11 cellular contexts compared by ENCODE assay signal in the genomic region with DNA sequence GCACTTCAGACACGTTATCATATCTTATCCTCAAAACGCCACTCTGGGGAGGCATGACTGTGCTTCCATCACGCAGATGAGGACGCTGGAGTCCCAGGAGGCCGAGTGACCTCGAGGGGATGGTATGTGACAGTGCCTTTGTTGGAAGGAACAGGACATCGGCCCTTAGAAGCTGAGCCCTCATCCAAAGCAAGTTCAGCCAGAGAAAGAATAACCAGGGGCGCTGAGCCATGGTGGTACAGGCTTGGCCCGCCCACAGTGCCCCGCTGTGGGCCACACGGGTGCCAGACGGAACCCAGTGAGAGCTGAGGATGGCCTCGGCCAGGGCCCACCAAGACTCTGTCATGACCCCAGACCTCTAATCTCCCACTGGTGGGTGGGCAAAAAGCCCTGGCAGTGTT. TPM values are rescaled to one million over a fixed set of nuclear protein-coding genes. Genes with fewer than 3 reads are reported as not detected.
DNase-seq lines count a peak whose midpoint lies in the region; ATAC-seq and TF ChIP-seq lines count a peak whose summit lies in the region.
"Had no signal": no experiment of that assay in that cellular context is flagged by ENCODE, and none has a peak within 500 bp of the region (broad histone marks: within the 10 kb centered on the region; RNA-seq: fewer than 3 reads in every experiment).

No MANE protein-coding gene starts in this region.

- TF ChIP-seq CTCF in left ventricle myocardium inferior (IDR thresholded peaks at IDR 0.05; ENCODE audit: borderline replicate concordance) (no peak), upper lobe of left lung (IDR thresholded peaks at IDR 0.05) (no peak), BE2C (IDR thresholded peaks at IDR 0.05; ENCODE audit: low read depth, low read length) (no peak)

- H3K18ac ChIP-seq in trophoblast cell (ENCODE audit: low read length) = no peak overlapping the region

- H3K4me1 ChIP-seq in left ventricle myocardium inferior = peaks cover 100% of the 10 kb centered on the region
- peaks cover 40 to 52% of the 10 kb centered on the region in 2 experiments for H3K4me1 ChIP-seq in trophoblast cell (ENCODE audit: control insufficient read depth in 1 of 2, insufficient read depth in 2 of 2, low read length in 2 of 2)
- H3K4me1 ChIP-seq in upper lobe of left lung = peaks cover 48 to 57% (median 52%) of the 10 kb centered on the region in 4 donors
- peaks cover 52% of the 10 kb centered on the region for H3K4me1 ChIP-seq in BE2C

- H3K36me3 ChIP-seq in left ventricle myocardium inferior = peaks cover 37% of the 10 kb centered on the region
- peaks cover 10 to 24% of the 10 kb centered on the region in 2 experiments for H3K36me3 ChIP-seq in trophoblast cell (ENCODE audit: control insufficient read depth in 1 of 2, insufficient read depth in 2 of 2, low read length in 2 of 2)
- peaks cover 22 to 48% (median 43%) of the 10 kb centered on the region in 4 donors for H3K36me3 ChIP-seq in upper lobe of left lung
- peaks cover 3% of the 10 kb centered on the region; the same call in 1 of the 2 replicates for H3K36me3 ChIP-seq in BE2C

- H3K9me3 ChIP-seq in left ventricle myocardium inferior (replicated peaks) (no peaks in the 10 kb centered on the region), trophoblast cell (ENCODE audit: insufficient read depth, low read depth, low read length) (no peaks in the 10 kb centered on the region), upper lobe of left lung (no peaks in the 10 kb centered on the region), BE2C (no peaks in the 10 kb centered on the region)

- no peak for ATAC-seq in upper lobe of left lung (ENCODE audit: low FRiP score in 2 of 2)

- TF ChIP-seq POLR2A in upper lobe of left lung (IDR thresholded peaks at IDR 0.05) = no peak

- no peak overlapping the region for H3K4ac ChIP-seq in trophoblast cell (ENCODE audit: low read depth, low read length)

- H3K79me2 ChIP-seq in trophoblast cell (ENCODE audit: control insufficient read depth, insufficient read depth, low read length, poor library complexity) = no peaks in the 10 kb centered on the region

- H3K14ac ChIP-seq in trophoblast cell (ENCODE audit: low read length) = peak overlapping the region; percentile 16

- intact Hi-C loops in left ventricle myocardium inferior (cut with micrococcal nuclease) = no loop called here

- peaks cover 35% of the 10 kb centered on the region for H3K79me1 ChIP-seq in trophoblast cell (ENCODE audit: low read length)

- H3K4me2 ChIP-seq in trophoblast cell (ENCODE audit: low read length) = no peak overlapping the region

- no peaks in the 10 kb centered on the region for H3K27me3 ChIP-seq in left ventricle myocardium inferior (ENCODE audit: low read depth)
- no peaks in the 10 kb centered on the region for H3K27me3 ChIP-seq in trophoblast cell (ENCODE audit: insufficient read depth, low read length)
- H3K27me3 ChIP-seq in upper lobe of left lung = no peaks in the 10 kb centered on the region
- no peaks in the 10 kb centered on the region for H3K27me3 ChIP-seq in BE2C

- no CpG with 5 or more reads among the region's 13 CpGs for WGBS in trophoblast cell (ENCODE audit: extremely low coverage, insufficient coverage, insufficient read length)
- WGBS in upper lobe of left lung, 2 donors = 83% methylated on average over 13 of the region's 13 CpGs; no CpG with 5 or more reads in 1 of the 2 donors

- peak overlapping the region; percentile 41 for H4K91ac ChIP-seq in trophoblast cell (ENCODE audit: low read depth, low read length)

- peak overlapping the region; percentile 37 for H2BK120ac ChIP-seq in trophoblast cell (ENCODE audit: insufficient read depth, low read length, poor library complexity)

- in situ Hi-C loops in ACHN (cut with HindIII; ENCODE audit: low pct_ligation_motif_present, low pct_unique_long_range_greater_than_20kb, low sequenced_read_pairs) = no loop called here

- H4K12ac ChIP-seq in trophoblast cell (ENCODE audit: low read depth, low read length) = no peak overlapping the region

- peak overlapping the region; percentile 24 for H2BK12ac ChIP-seq in trophoblast cell (ENCODE audit: low read length)

- TF ChIP-seq EP300 in upper lobe of left lung (IDR thresholded peaks at IDR 0.05) = no peak

- H4K8ac ChIP-seq in trophoblast cell (ENCODE audit: low read depth, low read length) = no peak overlapping the region

- H2BK5ac ChIP-seq in trophoblast cell (ENCODE audit: low read depth, low read length, poor library complexity) = no peak overlapping the region

- H2AK5ac ChIP-seq in trophoblast cell (ENCODE audit: low read length) = no peak overlapping the region

- H3K23ac ChIP-seq in trophoblast cell (ENCODE audit: low read length) = no peak overlapping the region

- H3K9ac ChIP-seq in trophoblast cell (ENCODE audit: low read length) = no peak overlapping the region

- H3K4me3 ChIP-seq in left ventricle myocardium inferior = no peak overlapping the region
- H3K4me3 ChIP-seq in trophoblast cell (ENCODE audit: low read depth, low read length) = no peak overlapping the region
- no peak overlapping the region for H3K4me3 ChIP-seq in upper lobe of left lung
- H3K4me3 ChIP-seq in BE2C (ENCODE audit: low read depth, low read length) = no peak overlapping the region

- DNase-seq in caudate nucleus (lab: John Stamatoyannopoulos, UW) (no peak), left ventricle myocardium inferior (peak; percentile 74), trophoblast cell (peak; percentile 48 to 63), upper lobe of left lung (peak in 1 of 2 donors; percentile 68), retina (no peak), NOMO-1 (lab: John Stamatoyannopoulos, UW; ENCODE audit: unreplicated experiment in 2 of 2) (no peak), BE2C (no peak), ACHN (no peak)
- DNase-seq: activated effector memory CD4-positive, alpha-beta T cell treated with Interleukin-2 at 50 U/mL for 16 hours; NCI-H2171; occipital lobe had no signal

- H2AFZ ChIP-seq in trophoblast cell (ENCODE audit: insufficient read depth, low read length, poor library complexity) = no peak overlapping the region

- H3K27ac ChIP-seq in caudate nucleus (ENCODE audit: low read depth, low read length) (peak overlapping the region; percentile 96), left ventricle myocardium inferior (replicated peaks) (peak overlapping the region; percentile 95), trophoblast cell (ENCODE audit: low read depth, low read length) (no peak overlapping the region), upper lobe of left lung (peak overlapping the region; percentile 88 to 93 (median 92))

RNA-seq across cellular contexts. Expression of a gene that starts 31.3 kb away (rescaled TPM):
- total RNA-seq in left ventricle myocardium inferior = 16.6 TPM
- 17.5 and 18.2 TPM in 2 replicates for polyA plus RNA-seq in trophoblast cell (2013)
- total RNA-seq in upper lobe of left lung = 10 to 100 TPM; 41.0 to 45.8 (median 42.7) TPM
- 28.3 TPM for polyA plus RNA-seq in BE2C (2012; ENCODE audit: insufficient read depth, insufficient read length, low read depth)

RNA-seq across cellular contexts. Expression of a gene that starts 47.3 kb away (rescaled TPM):
- total RNA-seq in left ventricle myocardium inferior (0.58 TPM), upper lobe of left lung (1 to 10 TPM in 1 of 6 donors, under 1 TPM in 5; under 0.01 to 1.8 (median 0.44) TPM)
- 0.14 and 0.17 TPM in 2 replicates for polyA plus RNA-seq in trophoblast cell (2013)
- 0.14 TPM for polyA plus RNA-seq in BE2C (2012; ENCODE audit: insufficient read depth, insufficient read length, low read depth)

Comparison
In these comparisons a context has a peak if more than half of its experiments do, and no peak if none do; other contexts are left out.
1. DNase-seq: peak in left ventricle myocardium inferior (single experiment) and trophoblast cell (2 of 2); none in caudate nucleus (0 of 61), retina (single experiment), NOMO-1 (0 of 2), BE2C (single experiment) and ACHN (single experiment).